ENCODE assay signal across 8 cellular contexts in the genomic region with DNA sequence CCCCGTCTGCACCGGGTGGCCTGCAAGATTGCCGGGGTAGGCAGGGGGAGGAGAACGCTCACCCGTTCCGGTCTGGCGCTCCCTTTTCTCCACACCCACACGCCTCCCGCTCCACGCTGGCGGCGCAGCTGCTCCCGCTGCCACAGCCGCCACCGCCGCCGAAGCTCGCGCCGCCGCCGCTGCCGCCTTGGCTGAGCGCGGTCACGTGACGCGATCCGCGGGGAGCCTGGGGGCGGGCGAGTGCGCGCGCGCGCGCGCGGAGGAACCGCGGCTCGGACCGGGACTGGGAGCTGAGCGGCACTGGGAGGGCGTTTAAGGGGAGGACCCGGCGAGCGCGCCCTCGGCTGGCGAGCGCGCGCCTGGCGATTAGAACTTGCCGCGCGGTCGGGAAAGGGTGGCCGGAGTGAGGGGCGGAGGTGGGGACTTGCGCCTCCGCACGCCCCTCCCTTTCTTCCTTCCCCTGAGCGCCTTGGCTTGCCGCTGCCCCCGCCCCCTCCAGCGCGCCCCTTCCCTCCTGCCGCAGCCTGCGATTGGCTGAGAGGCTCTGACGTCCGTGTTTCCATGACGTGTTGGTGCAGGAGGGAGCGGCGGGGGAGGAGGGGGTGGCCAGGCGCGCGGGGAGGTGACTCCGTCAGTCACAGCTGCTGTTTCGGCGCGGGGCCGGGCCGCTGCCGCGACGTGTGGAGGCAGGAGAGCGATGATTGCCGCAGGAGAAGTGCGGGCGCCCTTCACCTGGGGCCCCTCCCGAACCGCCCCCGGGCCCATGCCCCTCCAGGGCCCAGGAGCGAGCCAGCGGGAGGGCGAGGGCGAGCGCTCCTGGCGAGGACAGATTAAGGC. TPM values are rescaled to one million over a fixed set of nuclear protein-coding genes. Genes with fewer than 3 reads are reported as not detected.
DNase-seq lines count a peak whose midpoint lies in the region; ATAC-seq and TF ChIP-seq lines count a peak whose summit lies in the region.

No MANE protein-coding gene starts in this region.

- in situ Hi-C loops in GM13977 (cut with MboI; ENCODE audit: low pct_unique_long_range_greater_than_20kb, low sequenced_read_pairs, unreplicated experiment): no loop called here

- H3K4me3 ChIP-seq in heart right ventricle (peak overlapping the region; percentile 76 to 99 (median 88)), upper lobe of left lung (peak overlapping the region; percentile 72 to 93 (median 90))

- H3K27me3 ChIP-seq in heart right ventricle (no peaks in the 10 kb centered on the region), upper lobe of left lung (no peaks in the 10 kb centered on the region)

- 0 to 1% methylated on average over 75 to 101 of the region's 102 CpGs for WGBS in heart right ventricle, 2 donors
- 1% methylated on average over 17 to 43 of the region's 102 CpGs for WGBS in upper lobe of left lung, 2 donors

- peaks cover 0 to 28% (median 18%) of the 10 kb centered on the region in 9 donors for H3K4me1 ChIP-seq in heart right ventricle
- H3K4me1 ChIP-seq in upper lobe of left lung: peaks cover 3 to 30% (median 10%) of the 10 kb centered on the region in 4 donors

- H3K4me3 Mint-ChIP-seq in T-cell: peak overlapping the region; percentile 90 to 92 (median 91)

- peaks cover 0 to 8% (median 0%) of the 10 kb centered on the region in 3 donors for H3K9me3 Mint-ChIP-seq in T-cell

- H3K4me1 Mint-ChIP-seq in T-cell: peaks cover 37 to 41% (median 37%) of the 10 kb centered on the region in 3 donors

- CTCF ChIA-PET in T-cell (lab: Charles Lee): interaction anchor here (0.7 to 1.5 kb wide), 5 partner anchors 12 to 240 kb away, joined by 3 to 5 read pairs (median 4); no protein-coding TSS in a partner anchor

- H3K27ac ChIP-seq in heart right ventricle (peak overlapping the region; percentile 95 to 100 (median 98)), upper lobe of left lung (peak overlapping the region; percentile 95 to 100 (median 98))

- no peaks in the 10 kb centered on the region for H3K36me3 Mint-ChIP-seq in T-cell

- peak in 2 of 4 donors; percentile 74 to 93 for TF ChIP-seq EP300 in upper lobe of left lung (IDR thresholded peaks at IDR 0.05)

- no peaks in the 10 kb centered on the region for H3K36me3 ChIP-seq in heart right ventricle
- H3K36me3 ChIP-seq in upper lobe of left lung: no peaks in the 10 kb centered on the region

- ATAC-seq in HG02870 (IDR thresholded peaks at IDR 0.05; ENCODE audit: unreplicated experiment): peak; percentile 60
- ATAC-seq in T-cell (replicated peaks in 1 of 4): peak; percentile 72 to 80 (median 76)
- peak; percentile 90 to 98 (median 97) for ATAC-seq in heart right ventricle
- peak; percentile 95 to 99 for ATAC-seq in upper lobe of left lung (ENCODE audit: low FRiP score in 2 of 2)

- H3K9me3 ChIP-seq in heart right ventricle: peaks cover 0 to 9% (median 0%) of the 10 kb centered on the region in 11 donors
- H3K9me3 ChIP-seq in upper lobe of left lung: no peaks in the 10 kb centered on the region

- POLR2A ChIA-PET in T-cell (lab: Charles Lee): interaction anchor here (0.6 to 3.5 kb wide), 17 partner anchors 13 to 389 kb away, joined by 3 to 33 read pairs (median 5); a partner anchor contains a TSS

- DNase-seq in GM13977 (ENCODE audit: low spot score) (peak; percentile 97), NCI-H146 (lab: John Stamatoyannopoulos, UW) (peak; percentile 98), T-cell (peak; percentile 93 to 100 (median 98)), amniotic epithelial cell (ENCODE audit: low read depth) (peak; percentile 98), heart right ventricle (peak; percentile 99 to 100), posterior cingulate gyrus (peak; percentile 94 to 99 (median 97)), upper lobe of left lung (peak; percentile 98 to 100)

- peak overlapping the region; percentile 90 to 91 for H3K27ac Mint-ChIP-seq in T-cell

- peak; percentile 18 for TF ChIP-seq CTCF in GM13977 (IDR thresholded peaks at IDR 0.05; ENCODE audit: extremely low read depth, insufficient read depth, missing control alignments)
- TF ChIP-seq CTCF in heart right ventricle (IDR thresholded peaks at IDR 0.05): peak in 1 of 9 donors; percentile 15
- TF ChIP-seq CTCF in upper lobe of left lung (IDR thresholded peaks at IDR 0.05): peak in 2 of 6 experiments; percentile 3 to 5

- no peaks in the 10 kb centered on the region for H3K27me3 Mint-ChIP-seq in T-cell

- peak; percentile 43 to 99 (median 94) for TF ChIP-seq POLR2A in upper lobe of left lung (IDR thresholded peaks at IDR 0.05)

- intact Hi-C loops in heart right ventricle (cut with DNase I) (loop anchor here in 4 of 10 donors (5.0 to 10.0 kb wide), 2 partner anchors 165 to 167 kb away; no protein-coding TSS in a partner anchor), posterior cingulate gyrus (cut with DNase I) (loop anchor here (5.0 kb wide), 2 partner anchors 162 to 237 kb away; no protein-coding TSS in a partner anchor)

RNA-seq across cellular contexts. Expression of a gene that starts 0.7 kb away (rescaled TPM):
- 100 to 1,000 TPM in 1 of 5 donors, 10 to 100 TPM in 4; 38.3 to 104 (median 44.4) TPM for total RNA-seq in T-cell
- 10 to 100 TPM in 9 of 10 donors, 1 to 10 TPM in 1; 6.2 to 20.5 (median 15.7) TPM for total RNA-seq in heart right ventricle
- 1 to 10 TPM; 5.9 to 7.5 TPM for polyA plus RNA-seq in heart right ventricle
- total RNA-seq in upper lobe of left lung: 10 to 100 TPM; 15.2 to 50.0 (median 36.3) TPM

Comparison
In these comparisons a context has a peak if more than half of its experiments do, and no peak if none do; other contexts are left out.
1. Peak in every context shown above with its lines: DNase-seq, ATAC-seq, H3K4me3 ChIP-seq and H3K27ac ChIP-seq.